In genomic region chr10:34528320-34528719, GRCh38 we compare ENCODE assay signal across 9 cellular contexts.
DNase-seq lines count a peak whose midpoint lies in the region; ATAC-seq and TF ChIP-seq lines count a peak whose summit lies in the region.
"Had no signal": no experiment of that assay in that cellular context is flagged by ENCODE, and none has a peak within 500 bp of the region (broad histone marks: within the 10 kb centered on the region; RNA-seq: fewer than 3 reads in every experiment).

No MANE protein-coding gene starts in this region.

- H3K36me3 ChIP-seq in HUES64 (ENCODE audit: insufficient read depth, low read length) (no peaks in the 10 kb centered on the region), trophoblast cell (ENCODE audit: control insufficient read depth in 1 of 2, insufficient read depth in 2 of 2, low read length in 2 of 2) (no peaks in the 10 kb centered on the region)

- H2BK12ac ChIP-seq in trophoblast cell (ENCODE audit: low read length), result no peak overlapping the region

- H2BK120ac ChIP-seq in trophoblast cell (ENCODE audit: insufficient read depth, low read length, poor library complexity), result no peak overlapping the region

- no peak overlapping the region for H3K23ac ChIP-seq in trophoblast cell (ENCODE audit: low read length)

- H3K4ac ChIP-seq in trophoblast cell (ENCODE audit: low read depth, low read length), result no peak overlapping the region

- TF ChIP-seq CTCF in cardiac fibroblast (IDR thresholded peaks at IDR 0.05; ENCODE audit: low read depth, low read length), result no peak

- ATAC-seq in GM19395 (IDR thresholded peaks at IDR 0.05; ENCODE audit: unreplicated experiment) (peak; percentile 68), HG03439 (IDR thresholded peaks at IDR 0.05; ENCODE audit: unreplicated experiment) (no peak)

- peak overlapping the region; percentile 12; the same call in 1 of the 2 replicates for H3K4me3 ChIP-seq in HUES64 (ENCODE audit: low read length)
- peak overlapping the region in 1 of 2 donors; percentile 11 for H3K4me3 ChIP-seq in cardiac fibroblast (replicated peaks in 1 of 2; ENCODE audit: low read depth in 2 of 2, low read length in 2 of 2)
- no peak overlapping the region for H3K4me3 ChIP-seq in trophoblast cell (ENCODE audit: low read depth, low read length)

- H3K27ac ChIP-seq in HUES64 (ENCODE audit: low read depth, low read length) (peak overlapping the region; percentile 91), trophoblast cell (ENCODE audit: low read depth, low read length) (no peak overlapping the region)

- peaks cover 2% of the 10 kb centered on the region for H3K79me2 ChIP-seq in trophoblast cell (ENCODE audit: control insufficient read depth, insufficient read depth, low read length, poor library complexity)

- H3K4me1 ChIP-seq in HUES64 (ENCODE audit: insufficient read depth, low read length), result peaks cover 42% of the 10 kb centered on the region
- H3K4me1 ChIP-seq in trophoblast cell (ENCODE audit: control insufficient read depth in 1 of 2, insufficient read depth in 2 of 2, low read length in 2 of 2), result peaks cover 6 to 15% of the 10 kb centered on the region in 2 experiments

- DNase-seq in cardiac fibroblast (ENCODE audit: low read depth in 2 of 2) (peak; percentile 95 to 97), trophoblast cell (peak; percentile 92 to 95), cerebellum (ENCODE audit: low spot score) (no peak), middle frontal gyrus (ENCODE audit: extremely low spot score, low spot score) (no peak)
- DNase-seq in stimulated activated CD8-positive, alpha-beta memory T cell treated with anti-CD3 and anti-CD28 coated beads, Interleukin-4, amount 100 ng/mL, for 48 hours, result no peak
- DNase-seq: aorta had no signal

- peak overlapping the region; percentile 62; the same call in 1 of the 2 replicates for H3K9ac ChIP-seq in HUES64 (ENCODE audit: low read depth, low read length)
- H3K9ac ChIP-seq in trophoblast cell (ENCODE audit: low read length), result no peak overlapping the region

- H2AK5ac ChIP-seq in trophoblast cell (ENCODE audit: low read length), result no peak overlapping the region

- WGBS in HUES64, result 9% methylated on average over 3 of the region's 3 CpGs
- WGBS in trophoblast cell (ENCODE audit: extremely low coverage, insufficient coverage, insufficient read length), result no CpG with 5 or more reads among the region's 3 CpGs

- no peaks in the 10 kb centered on the region for H3K27me3 ChIP-seq in HUES64 (ENCODE audit: insufficient read depth, low read length)
- H3K27me3 ChIP-seq in trophoblast cell (ENCODE audit: insufficient read depth, low read length), result no peaks in the 10 kb centered on the region

- H2BK5ac ChIP-seq in trophoblast cell (ENCODE audit: low read depth, low read length, poor library complexity), result no peak overlapping the region

- H4K12ac ChIP-seq in trophoblast cell (ENCODE audit: low read depth, low read length), result no peak overlapping the region

- H4K8ac ChIP-seq in trophoblast cell (ENCODE audit: low read depth, low read length), result no peak overlapping the region

- H3K14ac ChIP-seq in trophoblast cell (ENCODE audit: low read length), result no peak overlapping the region

- H4K91ac ChIP-seq in trophoblast cell (ENCODE audit: low read depth, low read length), result no peak overlapping the region

- no peak overlapping the region for H2AFZ ChIP-seq in trophoblast cell (ENCODE audit: insufficient read depth, low read length, poor library complexity)

- no peaks in the 10 kb centered on the region for H3K79me1 ChIP-seq in trophoblast cell (ENCODE audit: low read length)

- no peak overlapping the region for H3K18ac ChIP-seq in trophoblast cell (ENCODE audit: low read length)

- no peaks in the 10 kb centered on the region for H3K9me3 ChIP-seq in HUES64 (ENCODE audit: insufficient read depth, low read depth, low read length)
- no peaks in the 10 kb centered on the region for H3K9me3 ChIP-seq in trophoblast cell (ENCODE audit: insufficient read depth, low read depth, low read length)

- no peak overlapping the region for H3K4me2 ChIP-seq in trophoblast cell (ENCODE audit: low read length)

Comparison
In these comparisons a context has a peak if more than half of its experiments do, and no peak if none do; other contexts are left out.
1. DNase-seq: peak in cardiac fibroblast (2 of 2) and trophoblast cell (2 of 2); none in stimulated activated CD8-positive, alpha-beta memory T cell treated with anti-CD3 and anti-CD28 coated beads, Interleukin-4, amount 100 ng/mL, for 48 hours (single experiment), cerebellum (single experiment) and middle frontal gyrus (single experiment).